ENCODE assay signal across 37 cellular contexts in the genomic region with DNA sequence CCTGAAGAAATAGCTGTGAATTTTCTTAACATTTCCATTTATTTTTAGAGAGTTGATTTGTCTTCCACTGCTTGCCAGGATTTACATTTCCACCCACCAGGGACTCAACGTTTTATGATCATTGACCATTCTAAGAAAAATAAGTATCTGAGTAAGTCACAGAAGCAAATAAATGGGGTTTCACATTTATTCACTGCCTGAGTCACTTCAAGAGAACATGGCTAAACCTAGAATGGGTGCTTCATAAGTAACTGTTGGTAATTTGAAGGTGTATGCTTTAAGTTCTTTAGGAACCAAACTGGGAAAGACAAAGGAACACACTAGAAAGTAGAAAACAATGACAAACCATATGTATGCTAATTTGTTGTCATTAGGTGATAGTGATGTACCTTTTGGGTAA. TPM values are rescaled to one million over a fixed set of nuclear protein-coding genes. Genes with fewer than 3 reads are reported as not detected.
"Had no signal": no experiment of that assay in that cellular context is flagged by ENCODE, and none has a peak within 500 bp of the region (broad histone marks: within the 10 kb centered on the region; RNA-seq: fewer than 3 reads in every experiment).

No MANE protein-coding gene starts in this region.

- H3K27me3 ChIP-seq: adrenal gland, breast epithelium, cardiac muscle cell, colonic mucosa, heart left ventricle had no signal

- H3K27ac ChIP-seq: adrenal gland, breast epithelium, cardiac muscle cell, colonic mucosa, heart left ventricle had no signal

- DNase-seq: activated CD4-positive, alpha-beta memory T cell treated with anti-CD3 and anti-CD28 coated beads for 36 hours; activated CD4-positive, alpha-beta T cell treated with anti-CD3 and anti-CD28 coated beads for 36 hours; activated CD4-positive, alpha-beta T cell treated with anti-CD3 and anti-CD28 coated beads, Interleukin-2, amount 10 ng/mL, durations not matched to agents 24 days and 14 days; activated CD4-positive, CD25-positive, alpha-beta regulatory T cell; activated CD4-positive, CD25-positive, alpha-beta regulatory T cell treated with anti-CD3 and anti-CD28 coated beads, Interleukin-2, amount 50 U/mL, for 72 hours; activated CD8-positive, alpha-beta memory T cell treated with anti-CD3 and anti-CD28 coated beads, Interleukin-2, amount 10 ng/mL, durations not matched to agents 7 days and 5 days; activated CD8-positive, alpha-beta memory T cell treated with anti-CD3 and anti-CD28 coated beads, Interleukin-2, amount 50 U/mL, for 4 hours; activated CD8-positive, alpha-beta T cell treated with anti-CD3 and anti-CD28 coated beads, Interleukin-2, amount 10 ng/mL, durations not matched to agents 7 days and 5 days; activated effector memory CD4-positive, alpha-beta T cell treated with anti-CD3 and anti-CD28 coated beads, Interleukin-2, amount 50 U/mL, for 16 hours; activated naive CD4-positive, alpha-beta T cell treated with anti-CD3 and anti-CD28 coated beads for 36 hours; activated naive CD8-positive, alpha-beta T cell treated with anti-CD3 and anti-CD28 coated beads for 36 hours; activated naive CD8-positive, alpha-beta T cell treated with anti-CD3 and anti-CD28 coated beads, Interleukin-2, amount 50 U/mL, for 24 hours; activated T-cell treated with anti-CD3 and anti-CD28 coated beads, Interleukin-2, amount 50 U/mL, for 1 hour; activated T-cell treated with anti-CD3 and anti-CD28 coated beads, Interleukin-2, amount 50 U/mL, for 48 hours; adrenal gland; amygdala; aorta; central memory CD4-positive, alpha-beta T cell; cerebellar nuclear complex; colonic mucosa; effector CD8-positive, alpha-beta T cell; endodermal cell; foreskin fibroblast; glutamatergic neuron; heart left ventricle; T-helper 2 cell had no signal

- H3K4me1 Mint-ChIP-seq: activated CD4-positive, alpha-beta T cell treated with anti-CD3 and anti-CD28 coated beads for 36 hours; activated CD4-positive, alpha-beta T cell treated with anti-CD3 and anti-CD28 coated beads, Interleukin-2, amount 10 ng/mL, durations not matched to agents 24 days and 14 days; activated CD8-positive, alpha-beta memory T cell treated with anti-CD3 and anti-CD28 coated beads, Interleukin-2, amount 10 ng/mL, durations not matched to agents 7 days and 5 days; activated naive CD4-positive, alpha-beta T cell treated with anti-CD3 and anti-CD28 coated beads, Interleukin-2, amount 50 U/mL, for 24 hours; activated naive CD8-positive, alpha-beta T cell treated with anti-CD3 and anti-CD28 coated beads for 36 hours; activated naive CD8-positive, alpha-beta T cell treated with anti-CD3 and anti-CD28 coated beads, Interleukin-2, amount 50 U/mL, for 24 hours; brain had no signal

- H3K9me3 Mint-ChIP-seq: activated CD4-positive, alpha-beta memory T cell treated with anti-CD3 and anti-CD28 coated beads for 36 hours; activated CD4-positive, alpha-beta T cell treated with anti-CD3 and anti-CD28 coated beads, Interleukin-2, amount 10 ng/mL, durations not matched to agents 24 days and 14 days; activated naive CD4-positive, alpha-beta T cell treated with anti-CD3 and anti-CD28 coated beads for 36 hours; activated naive CD4-positive, alpha-beta T cell treated with anti-CD3 and anti-CD28 coated beads, Interleukin-2, amount 50 U/mL, for 24 hours; activated naive CD8-positive, alpha-beta T cell treated with anti-CD3 and anti-CD28 coated beads for 36 hours; activated naive CD8-positive, alpha-beta T cell treated with anti-CD3 and anti-CD28 coated beads, Interleukin-2, amount 50 U/mL, for 24 hours; activated T-helper 1 cell treated with anti-CD3 and anti-CD28 coated beads, Interleukin-12 subunit alpha, Interleukin-12 subunit beta, Interleukin-2, Interleukin-4 antibody, amounts not matched to agents 30 ng/mL and 10 ng/mL and 1 ng/mL, durations not matched to agents 14 hours and 24 hours and 36 hours; activated T-helper 2 cell treated with anti-CD3 and anti-CD28 coated beads, Interferon-gamma antibody, Interleukin-2, Interleukin-4, amounts not matched to agents 10 μg/mL and 5 μg/mL and 100 μg/mL, durations not matched to agents 14 hours and 24 hours and 36 hours; brain had no signal

- H3K9me3 ChIP-seq: adrenal gland, breast epithelium, colonic mucosa, heart left ventricle had no signal

- H3K36me3 ChIP-seq: adrenal gland, breast epithelium, cardiac muscle cell, colonic mucosa, heart left ventricle had no signal

- H3K36me3 Mint-ChIP-seq: activated CD4-positive, alpha-beta memory T cell treated with anti-CD3 and anti-CD28 coated beads for 36 hours; activated CD8-positive, alpha-beta memory T cell treated with anti-CD3 and anti-CD28 coated beads, Interleukin-2, amount 10 ng/mL, durations not matched to agents 7 days and 5 days; activated naive CD4-positive, alpha-beta T cell treated with anti-CD3 and anti-CD28 coated beads, Interleukin-2, amount 50 U/mL, for 24 hours; activated naive CD8-positive, alpha-beta T cell treated with anti-CD3 and anti-CD28 coated beads for 36 hours; brain had no signal

- H3K4me3 Mint-ChIP-seq: activated CD4-positive, alpha-beta memory T cell treated with anti-CD3 and anti-CD28 coated beads for 36 hours; activated CD4-positive, alpha-beta T cell treated with anti-CD3 and anti-CD28 coated beads for 36 hours; activated CD4-positive, alpha-beta T cell treated with anti-CD3 and anti-CD28 coated beads, Interleukin-2, amount 10 ng/mL, durations not matched to agents 24 days and 14 days; activated CD8-positive, alpha-beta memory T cell treated with anti-CD3 and anti-CD28 coated beads, Interleukin-2, amount 10 ng/mL, durations not matched to agents 7 days and 5 days; activated CD8-positive, alpha-beta T cell treated with anti-CD3 and anti-CD28 coated beads, Interleukin-2, amount 10 ng/mL, durations not matched to agents 7 days and 5 days; activated naive CD4-positive, alpha-beta T cell treated with anti-CD3 and anti-CD28 coated beads for 36 hours; activated naive CD4-positive, alpha-beta T cell treated with anti-CD3 and anti-CD28 coated beads, Interleukin-2, amount 50 U/mL, for 24 hours; activated naive CD8-positive, alpha-beta T cell treated with anti-CD3 and anti-CD28 coated beads for 36 hours; activated naive CD8-positive, alpha-beta T cell treated with anti-CD3 and anti-CD28 coated beads, Interleukin-2, amount 50 U/mL, for 24 hours; activated T-helper 1 cell treated with anti-CD3 and anti-CD28 coated beads, Interleukin-12 subunit alpha, Interleukin-12 subunit beta, Interleukin-2, Interleukin-4 antibody, amounts not matched to agents 30 ng/mL and 10 ng/mL and 1 ng/mL, durations not matched to agents 14 hours and 24 hours and 36 hours; brain; endodermal cell had no signal

- H3K27me3 Mint-ChIP-seq: activated CD4-positive, alpha-beta memory T cell treated with anti-CD3 and anti-CD28 coated beads for 36 hours; activated CD4-positive, alpha-beta T cell treated with anti-CD3 and anti-CD28 coated beads for 36 hours; activated CD4-positive, alpha-beta T cell treated with anti-CD3 and anti-CD28 coated beads, Interleukin-2, amount 10 ng/mL, durations not matched to agents 24 days and 14 days; activated CD8-positive, alpha-beta memory T cell treated with anti-CD3 and anti-CD28 coated beads, Interleukin-2, amount 10 ng/mL, durations not matched to agents 7 days and 5 days; activated naive CD4-positive, alpha-beta T cell treated with anti-CD3 and anti-CD28 coated beads, Interleukin-2, amount 50 U/mL, for 24 hours; activated naive CD8-positive, alpha-beta T cell treated with anti-CD3 and anti-CD28 coated beads for 36 hours; activated naive CD8-positive, alpha-beta T cell treated with anti-CD3 and anti-CD28 coated beads, Interleukin-2, amount 50 U/mL, for 24 hours; brain had no signal

- FAIRE-seq: frontal cortex had no signal

- H3K4me3 ChIP-seq: adrenal gland, breast epithelium, cardiac muscle cell, colonic mucosa, heart left ventricle had no signal

- H3K27ac Mint-ChIP-seq: activated CD4-positive, alpha-beta memory T cell treated with anti-CD3 and anti-CD28 coated beads for 36 hours; activated CD4-positive, alpha-beta T cell treated with anti-CD3 and anti-CD28 coated beads for 36 hours; activated CD4-positive, alpha-beta T cell treated with anti-CD3 and anti-CD28 coated beads, Interleukin-2, amount 10 ng/mL, durations not matched to agents 24 days and 14 days; activated CD8-positive, alpha-beta memory T cell treated with anti-CD3 and anti-CD28 coated beads, Interleukin-2, amount 10 ng/mL, durations not matched to agents 7 days and 5 days; activated CD8-positive, alpha-beta T cell treated with anti-CD3 and anti-CD28 coated beads, Interleukin-2, amount 10 ng/mL, durations not matched to agents 7 days and 5 days; activated naive CD4-positive, alpha-beta T cell treated with anti-CD3 and anti-CD28 coated beads for 36 hours; activated naive CD4-positive, alpha-beta T cell treated with anti-CD3 and anti-CD28 coated beads, Interleukin-2, amount 50 U/mL, for 24 hours; activated naive CD8-positive, alpha-beta T cell treated with anti-CD3 and anti-CD28 coated beads for 36 hours; activated naive CD8-positive, alpha-beta T cell treated with anti-CD3 and anti-CD28 coated beads, Interleukin-2, amount 50 U/mL, for 24 hours; activated T-helper 1 cell treated with anti-CD3 and anti-CD28 coated beads, Interleukin-12 subunit alpha, Interleukin-12 subunit beta, Interleukin-2, Interleukin-4 antibody, amounts not matched to agents 30 ng/mL and 10 ng/mL and 1 ng/mL, durations not matched to agents 14 hours and 24 hours and 36 hours; activated T-helper 2 cell treated with anti-CD3 and anti-CD28 coated beads, Interferon-gamma antibody, Interleukin-2, Interleukin-4, amounts not matched to agents 10 μg/mL and 5 μg/mL and 100 μg/mL, durations not matched to agents 14 hours and 24 hours and 36 hours; brain; endodermal cell had no signal

- H3K4me1 ChIP-seq: adrenal gland, breast epithelium, colonic mucosa, heart left ventricle had no signal

- ATAC-seq: activated CD4-positive, alpha-beta T cell treated with anti-CD3 and anti-CD28 coated beads for 36 hours; activated CD8-positive, alpha-beta memory T cell treated with anti-CD3 and anti-CD28 coated beads, Interleukin-2, amount 10 ng/mL, durations not matched to agents 7 days and 5 days; activated CD8-positive, alpha-beta T cell treated with anti-CD3 and anti-CD28 coated beads, Interleukin-2, amount 10 ng/mL, durations not matched to agents 7 days and 5 days; activated naive CD8-positive, alpha-beta T cell treated with anti-CD3 and anti-CD28 coated beads, Interleukin-2, amount 50 U/mL, for 24 hours; esophagus mucosa; heart left ventricle had no signal

RNA-seq across cellular contexts. Expression of a gene that starts 43.2 kb away (rescaled TPM):
- total RNA-seq: activated CD4-positive, alpha-beta memory T cell treated with anti-CD3 and anti-CD28 coated beads for 36 hours; activated CD4-positive, alpha-beta T cell treated with anti-CD3 and anti-CD28 coated beads for 36 hours; activated CD4-positive, alpha-beta T cell treated with anti-CD3 and anti-CD28 coated beads, Interleukin-2, amount 10 ng/mL, durations not matched to agents 24 days and 14 days; activated CD8-positive, alpha-beta memory T cell treated with anti-CD3 and anti-CD28 coated beads for 36 hours; activated CD8-positive, alpha-beta memory T cell treated with anti-CD3 and anti-CD28 coated beads, Interleukin-2, amount 10 ng/mL, durations not matched to agents 7 days and 5 days; activated CD8-positive, alpha-beta T cell treated with anti-CD3 and anti-CD28 coated beads, Interleukin-2, amount 10 ng/mL, durations not matched to agents 7 days and 5 days; activated naive CD4-positive, alpha-beta T cell treated with anti-CD3 and anti-CD28 coated beads for 36 hours; activated naive CD8-positive, alpha-beta T cell treated with anti-CD3 and anti-CD28 coated beads for 36 hours; activated T-helper 1 cell treated with anti-CD3 and anti-CD28 coated beads, Interleukin-12 subunit alpha, Interleukin-12 subunit beta, Interleukin-2, Interleukin-4 antibody, amounts not matched to agents 30 ng/mL and 10 ng/mL and 1 ng/mL, durations not matched to agents 14 hours and 24 hours and 36 hours; activated T-helper 2 cell treated with anti-CD3 and anti-CD28 coated beads, Interferon-gamma antibody, Interleukin-2, Interleukin-4, amounts not matched to agents 10 μg/mL and 5 μg/mL and 100 μg/mL, durations not matched to agents 14 hours and 24 hours and 36 hours; dermis microvascular lymphatic vessel endothelial cell; T-helper 1 cell treated with Interleukin-12 subunit alpha and Interleukin-12 subunit beta and Interleukin-4 antibody, amounts not matched to agents 30 ng/mL and 1 ng/mL, for 36 hours had no signal
